Comparison of ENCODE assay signal across 16 cellular contexts in genomic region chr5:141677415-141677814, GRCh38. TPM values are rescaled to one million over a fixed set of nuclear protein-coding genes. Genes with fewer than 3 reads are reported as not detected.
DNase-seq lines count a peak whose midpoint lies in the region; ATAC-seq, FAIRE-seq and TF ChIP-seq lines count a peak whose summit lies in the region.
"Had no signal": no experiment of that assay in that cellular context is flagged by ENCODE, and none has a peak within 500 bp of the region (broad histone marks: within the 10 kb centered on the region; RNA-seq: fewer than 3 reads in every experiment).

No MANE protein-coding gene starts in this region.

- H3K4me1 ChIP-seq in cardiac muscle cell (ENCODE audit: low read depth) (peaks cover 11% of the 10 kb centered on the region), right atrium auricular region (peaks cover 0 to 20% of the 10 kb centered on the region in 2 donors), Loucy (ENCODE audit: insufficient read depth, low read length, poor library complexity, severe bottlenecking) (peaks cover 5% of the 10 kb centered on the region), H1 (replicated peaks in 1 of 4; ENCODE audit: control insufficient read depth in 3 of 4, insufficient read depth in 4 of 4, low read length in 3 of 4) (peaks cover 9 to 30% (median 20%) of the 10 kb centered on the region in 4 experiments), ovary (ENCODE audit: insufficient read depth) (no peaks in the 10 kb centered on the region), spleen (peaks cover 7 to 33% (median 27%) of the 10 kb centered on the region in 6 donors)
- H3K4me1 ChIP-seq: prostate gland had no signal

- H3K27me3 ChIP-seq in cardiac muscle cell (no peaks in the 10 kb centered on the region), right atrium auricular region (no peaks in the 10 kb centered on the region), Loucy (ENCODE audit: insufficient read depth, low read length, poor library complexity, severe bottlenecking) (no peaks in the 10 kb centered on the region), H1 (replicated peaks in 1 of 4; ENCODE audit: control insufficient read depth in 3 of 4, extremely low read depth in 1 of 4, insufficient read depth in 3 of 4, low read length in 3 of 4) (no peaks in the 10 kb centered on the region), ovary (no peaks in the 10 kb centered on the region), spleen (replicated peaks in 1 of 7) (no peaks in the 10 kb centered on the region)
- H3K27me3 ChIP-seq: left lung, Peyer's patch had no signal

- H3K56ac ChIP-seq in H1 (replicated peaks; ENCODE audit: insufficient read length, low read depth, low read length) = no peak overlapping the region

- H2BK5ac ChIP-seq in H1 (ENCODE audit: low read depth, low read length) = no peak overlapping the region

- TF ChIP-seq POLR2A in H1 (IDR thresholded peaks at IDR 0.05; ENCODE audit: control extremely low read depth in 1 of 2, low read depth in 2 of 2, low read length in 2 of 2) (no peak), ovary (IDR thresholded peaks at IDR 0.05) (no peak), spleen (IDR thresholded peaks at IDR 0.05) (no peak)

- no peak overlapping the region for H2BK15ac ChIP-seq in H1 (ENCODE audit: low read length)

- no peaks in the 10 kb centered on the region for H3K36me3 ChIP-seq in cardiac muscle cell
- H3K36me3 ChIP-seq in right atrium auricular region = peaks cover 5% of the 10 kb centered on the region
- no peaks in the 10 kb centered on the region for H3K36me3 ChIP-seq in Loucy (ENCODE audit: insufficient read depth, low read length)
- peaks cover 2 to 12% (median 5%) of the 10 kb centered on the region in 4 experiments; a peak in 5 of 8 replicates for H3K36me3 ChIP-seq in H1 (ENCODE audit: control insufficient read depth in 2 of 4, insufficient read depth in 4 of 4, low read length in 3 of 4)
- H3K36me3 ChIP-seq in ovary = no peaks in the 10 kb centered on the region
- H3K36me3 ChIP-seq in spleen = peaks cover 0 to 46% (median 3%) of the 10 kb centered on the region in 6 donors
- H3K36me3 ChIP-seq: Peyer's patch, prostate gland, thoracic aorta had no signal

- no peak overlapping the region for H3K4ac ChIP-seq in H1 (replicated peaks; ENCODE audit: insufficient read length, low read depth, low read length)

- H3K4me2 ChIP-seq in Loucy (ENCODE audit: low read depth, low read length, poor library complexity, severe bottlenecking) (no peak overlapping the region), H1 (ENCODE audit: insufficient read depth in 1 of 2, low read depth in 2 of 2, low read length in 2 of 2) (no peak overlapping the region)

- H3K79me1 ChIP-seq in H1 (ENCODE audit: low read depth, low read length) = no peaks in the 10 kb centered on the region; the same call in 1 of the 2 replicates

- H2BK20ac ChIP-seq in H1 (ENCODE audit: low read length) = no peak overlapping the region

- CTCF ChIA-PET in H1 (lab: Charles Lee; ENCODE audit: partially characterized antibody) = interaction anchor here (0.7 to 7.3 kb wide), 16 partner anchors 10 to 283 kb away, joined by 3 to 59 read pairs (median 4); partner anchors contain the start of genes PCDH1 and PCDH12

- no peaks in the 10 kb centered on the region for H3K9me2 ChIP-seq in Loucy (replicated peaks; ENCODE audit: low read depth, low read length)

- H3K4me3 ChIP-seq in cardiac muscle cell (no peak overlapping the region), right atrium auricular region (no peak overlapping the region), Loucy (ENCODE audit: low read length, poor library complexity, severe bottlenecking) (no peak overlapping the region), H1 (ENCODE audit: extremely low read depth in 1 of 4, insufficient read depth in 2 of 4, low read depth in 3 of 4, low read length in 4 of 4) (no peak overlapping the region), ovary (no peak overlapping the region), spleen (no peak overlapping the region)
- H3K4me3 ChIP-seq: left lung, Peyer's patch, prostate gland, thoracic aorta had no signal

- no peak overlapping the region for H2BK120ac ChIP-seq in H1 (replicated peaks; ENCODE audit: low read depth, low read length)

- TF ChIP-seq RAD21 in H1 (IDR thresholded peaks at IDR 0.05 in 1 of 2, conservative IDR thresholded peaks at IDR 0.05 in 1 of 2; ENCODE audit: low read depth in 2 of 2, low read length in 2 of 2) = peak; percentile 15 to 42; a peak in 2 of 4 replicates

- H2BK12ac ChIP-seq in H1 (ENCODE audit: low read depth, low read length) = no peak overlapping the region

- H2AFZ ChIP-seq in Loucy (ENCODE audit: low read length) (no peak overlapping the region), H1 (ENCODE audit: low read length) (no peak overlapping the region)

- H4K20me1 ChIP-seq in Loucy (ENCODE audit: insufficient read depth, low read length, poor library complexity, severe bottlenecking) (no peaks in the 10 kb centered on the region), H1 (replicated peaks in 1 of 2; ENCODE audit: control insufficient read depth in 1 of 2, insufficient read depth in 2 of 2, low read length in 2 of 2) (peaks cover 0 to 3% of the 10 kb centered on the region in 2 experiments)

- POLR2A ChIA-PET in H1 (lab: Charles Lee; ENCODE audit: partially characterized antibody) = interaction anchor here (0.8 kb wide), 1 partner anchor 33 kb away, joined by 4 read pairs; no protein-coding TSS in a partner anchor

- no peak overlapping the region for H2AK5ac ChIP-seq in H1 (ENCODE audit: low read depth, low read length)

- no peak overlapping the region for H4K91ac ChIP-seq in H1 (replicated peaks; ENCODE audit: insufficient read length, low read length)

- H3K23me2 ChIP-seq in H1 (ENCODE audit: low read depth, low read length) = peaks cover 11% of the 10 kb centered on the region

- DNase-seq in cardiac muscle cell (ENCODE audit: low read depth in 1 of 2, low spot score in 1 of 2) (peak in 1 of 2 donors; percentile 42), right atrium auricular region (ENCODE audit: low spot score) (no peak), H1 (ENCODE audit: low read depth in 1 of 2, low spot score in 2 of 2) (peak in 1 of 2 experiments; percentile 69), ovary (no peak), spleen (no peak), NCI-H2171 (lab: John Stamatoyannopoulos, UW) (no peak)
- DNase-seq: foreskin melanocyte, left lung, NCI-H2081, Peyer's patch had no signal

- H3K79me2 ChIP-seq in Loucy (ENCODE audit: insufficient read depth, low read length) (no peaks in the 10 kb centered on the region), H1 (ENCODE audit: control insufficient read depth in 1 of 2, insufficient read depth in 2 of 2, low read length in 2 of 2) (peaks cover 0 to 6% of the 10 kb centered on the region in 2 experiments; a peak in 1 of 4 replicates)

- no peak overlapping the region for H4K5ac ChIP-seq in H1 (ENCODE audit: insufficient read length, low read depth, low read length)

- no peaks in the 10 kb centered on the region for H3F3A ChIP-seq in Loucy (ENCODE audit: low read depth)

- peak; percentile 35 for TF ChIP-seq CTCF in cardiac muscle cell (IDR thresholded peaks at IDR 0.05; ENCODE audit: low read depth, low read length)
- no peak for TF ChIP-seq CTCF in right atrium auricular region (IDR thresholded peaks at IDR 0.05)
- peak; percentile 59 for TF ChIP-seq CTCF in Loucy (conservative IDR thresholded peaks at IDR 0.05; ENCODE audit: low read length)
- peak in 2 of 3 experiments; percentile 60 to 63; a peak in 3 of 4 replicates for TF ChIP-seq CTCF in H1 (IDR thresholded peaks at IDR 0.05; ENCODE audit: control extremely low read depth in 1 of 3, insufficient read depth in 1 of 3, low read depth in 1 of 3, low read length in 3 of 3)
- no peak for TF ChIP-seq CTCF in ovary (IDR thresholded peaks at IDR 0.05)
- TF ChIP-seq CTCF in spleen (IDR thresholded peaks at IDR 0.05 in 8 of 11, conservative IDR thresholded peaks at IDR 0.05 in 3 of 11) = no peak

- H3K23ac ChIP-seq in H1 (ENCODE audit: insufficient read length) = no peak overlapping the region

- TF ChIP-seq EP300 in H1 (IDR thresholded peaks at IDR 0.05; ENCODE audit: borderline replicate concordance in 1 of 2, low read depth in 2 of 2, low read length in 2 of 2) (no peak), ovary (IDR thresholded peaks at IDR 0.05) (no peak)

- FAIRE-seq in H1 (lab: Jason Lieb, UNC) = no peak
- FAIRE-seq: colon had no signal

- no peak overlapping the region for H3K9ac ChIP-seq in Loucy (ENCODE audit: low read depth, low read length, poor library complexity, severe bottlenecking)
- H3K9ac ChIP-seq in H1 (replicated peaks in 1 of 4; ENCODE audit: extremely low read depth in 1 of 4, low read depth in 3 of 4, low read length in 3 of 4) = no peak overlapping the region

- intact Hi-C loops in ovary (cut with DNase I) (no loop called here), spleen (cut with DNase I; ENCODE audit: low total_unique reads) (no loop called here)

- no peak overlapping the region for H3K18ac ChIP-seq in H1 (ENCODE audit: extremely low read depth, low read length)

- H3K14ac ChIP-seq in H1 (ENCODE audit: insufficient read length) = no peak overlapping the region

- H3K27ac ChIP-seq in cardiac muscle cell (no peak overlapping the region), right atrium auricular region (no peak overlapping the region), H1 (ENCODE audit: low read depth, low read length) (no peak overlapping the region), ovary (no peak overlapping the region), spleen (no peak overlapping the region)
- H3K27ac ChIP-seq: left lung, Peyer's patch, prostate gland, thoracic aorta had no signal

- no peak for ATAC-seq in HG02884 (IDR thresholded peaks at IDR 0.05; ENCODE audit: unreplicated experiment)
- ATAC-seq: activated T-helper 17 cell treated with anti-CD3 and anti-CD28 coated beads, Interleukin-2, amount 50 U/mL, for 72 hours; left lung had no signal

- no peak overlapping the region for H4K8ac ChIP-seq in H1 (ENCODE audit: extremely low read depth, insufficient read depth, low read length)

- no peaks in the 10 kb centered on the region for H3K9me3 ChIP-seq in cardiac muscle cell (ENCODE audit: low read depth)
- no peaks in the 10 kb centered on the region for H3K9me3 ChIP-seq in right atrium auricular region
- H3K9me3 ChIP-seq in Loucy (ENCODE audit: insufficient read depth, low read depth, low read length) = no peaks in the 10 kb centered on the region
- H3K9me3 ChIP-seq in H1 (ENCODE audit: insufficient read depth in 2 of 2, low read depth in 1 of 2, low read length in 1 of 2) = no peaks in the 10 kb centered on the region
- H3K9me3 ChIP-seq in ovary = no peaks in the 10 kb centered on the region
- no peaks in the 10 kb centered on the region for H3K9me3 ChIP-seq in spleen
- H3K9me3 ChIP-seq: left lung, Peyer's patch, prostate gland, thoracic aorta had no signal

RNA-seq across cellular contexts. Expression of gene ARAP3, which starts 4.6 kb away (rescaled TPM):
- total RNA-seq in cardiac muscle cell (1.5 and 1.6 TPM in 2 replicates), right atrium auricular region (10 to 100 TPM in 1 of 2 donors, 1 to 10 TPM in 1; 5.6 to 12.5 TPM), ovary (10 to 100 TPM in 1 of 7 donors, 1 to 10 TPM in 6; 3.5 to 11.2 (median 9.3) TPM), spleen (10 to 100 TPM; 11.9 to 31.2 (median 19.3) TPM)
- polyA plus RNA-seq in cardiac muscle cell (0.59 and 1.4 TPM in 2 replicates), H1 (2011; rRNA removed) (14.4 and 19.7 TPM in 2 replicates), ovary (1 to 10 TPM; 6.1 to 6.8 TPM), spleen (10 to 100 TPM in 2 of 3 donors, 1 to 10 TPM in 1; 4.0 to 14.6 (median 12.8) TPM)
- 45.7 and 48.6 TPM in 2 replicates for total RNA-seq in H1 (2021; fragmentation: NEBNext Ultra II Directional; extraction: Animal tissue kit (Norgen Biotek cat#: 25700))
- polyA plus RNA-seq in H1 (2011; cell fraction: cytosol; rRNA removed) = 15.0 TPM
- polyA plus RNA-seq in H1 (2011; cell fraction: nucleus; rRNA removed) = 74.7 TPM
- 34.7 to 39.3 TPM (median 37.2 TPM) in 4 replicates for polyA plus RNA-seq in H1 (2012, experiment 1 of 2)
- polyA plus RNA-seq in H1 (2012, experiment 2 of 2) = 33.8 TPM
- polyA plus RNA-seq in H1 (2013, experiment 1 of 2) = 27.3 TPM
- polyA plus RNA-seq in H1 (2013, experiment 2 of 2) = 25.0 TPM
- 20.9 and 22.2 TPM in 2 replicates for polyA minus RNA-seq in H1 (2011; rRNA and poly(A)+ RNA removed)
- polyA minus RNA-seq in H1 (2011; cell fraction: cytosol; rRNA and poly(A)+ RNA removed) = 20.5 TPM
- polyA minus RNA-seq in H1 (2011; cell fraction: nucleus; rRNA and poly(A)+ RNA removed) = 27.6 TPM

RNA-seq across cellular contexts. Expression of gene FCHSD1, which starts 26.2 kb away (rescaled TPM):
- total RNA-seq in cardiac muscle cell (9.8 and 24.9 TPM in 2 replicates), right atrium auricular region (1 to 10 TPM; 5.1 to 6.4 TPM), ovary (10 to 100 TPM; 21.1 to 35.2 (median 25.0) TPM), spleen (10 to 100 TPM; 34.9 to 67.3 (median 47.9) TPM)
- polyA plus RNA-seq in cardiac muscle cell (7.8 and 13.0 TPM in 2 replicates), H1 (2011; rRNA removed) (22.0 and 36.8 TPM in 2 replicates), ovary (10 to 100 TPM; 10.4 to 21.8 TPM), spleen (10 to 100 TPM; 20.4 to 37.6 (median 35.0) TPM)
- total RNA-seq in H1 (2021; fragmentation: NEBNext Ultra II Directional; extraction: Animal tissue kit (Norgen Biotek cat#: 25700)) = 30.1 and 32.2 TPM in 2 replicates
- polyA plus RNA-seq in H1 (2011; cell fraction: cytosol; rRNA removed) = 51.4 TPM
- polyA plus RNA-seq in H1 (2011; cell fraction: nucleus; rRNA removed) = 345 TPM
- 26.3 to 30.1 TPM (median 27.0 TPM) in 4 replicates for polyA plus RNA-seq in H1 (2012, experiment 1 of 2)
- polyA plus RNA-seq in H1 (2012, experiment 2 of 2) = 13.2 TPM
- 22.6 TPM for polyA plus RNA-seq in H1 (2013, experiment 1 of 2)
- polyA plus RNA-seq in H1 (2013, experiment 2 of 2) = 19.8 TPM
- polyA minus RNA-seq in H1 (2011; rRNA and poly(A)+ RNA removed) = 16.2 and 17.4 TPM in 2 replicates
- 15.9 TPM for polyA minus RNA-seq in H1 (2011; cell fraction: cytosol; rRNA and poly(A)+ RNA removed)
- 56.3 TPM for polyA minus RNA-seq in H1 (2011; cell fraction: nucleus; rRNA and poly(A)+ RNA removed)

RNA-seq across cellular contexts. Expression of gene RELL2, which starts 40.6 kb away (rescaled TPM):
- total RNA-seq in cardiac muscle cell (1.8 and 3.6 TPM in 2 replicates), right atrium auricular region (1 to 10 TPM in 1 of 2 donors, under 1 TPM in 1; 0.41 to 1.3 TPM), ovary (1 to 10 TPM in 5 of 7 donors, under 1 TPM in 2; 0.58 to 3.0 (median 1.5) TPM), spleen (10 to 100 TPM in 3 of 7 donors, 1 to 10 TPM in 4; 8.7 to 12.8 (median 9.9) TPM)
- polyA plus RNA-seq in cardiac muscle cell (2.3 TPM in 1 of 2 replicates, not detected in the other), H1 (2011; rRNA removed) (23.7 and 33.1 TPM in 2 replicates), ovary (1 to 10 TPM in 1 of 2 donors, not detected in 1; 1.9 TPM), spleen (10 to 100 TPM; 13.7 to 26.2 (median 25.1) TPM)
- total RNA-seq in H1 (2021; fragmentation: NEBNext Ultra II Directional; extraction: Animal tissue kit (Norgen Biotek cat#: 25700)) = 18.6 and 19.2 TPM in 2 replicates
- polyA plus RNA-seq in H1 (2011; cell fraction: cytosol; rRNA removed) = 31.2 TPM
- 117 TPM for polyA plus RNA-seq in H1 (2011; cell fraction: nucleus; rRNA removed)
- polyA plus RNA-seq in H1 (2012, experiment 1 of 2) = 12.5 to 21.6 TPM (median 17.8 TPM) in 4 replicates
- 17.0 TPM for polyA plus RNA-seq in H1 (2012, experiment 2 of 2)
- 19.0 TPM for polyA plus RNA-seq in H1 (2013, experiment 1 of 2)
- 17.6 TPM for polyA plus RNA-seq in H1 (2013, experiment 2 of 2)
- 11.9 and 13.3 TPM in 2 replicates for polyA minus RNA-seq in H1 (2011; rRNA and poly(A)+ RNA removed)
- polyA minus RNA-seq in H1 (2011; cell fraction: cytosol; rRNA and poly(A)+ RNA removed) = 7.9 TPM
- 18.7 TPM for polyA minus RNA-seq in H1 (2011; cell fraction: nucleus; rRNA and poly(A)+ RNA removed)

RNA-seq across cellular contexts. Expression of gene HDAC3, which starts 40.8 kb away (rescaled TPM):
- 64.7 and 78.3 TPM in 2 replicates for total RNA-seq in cardiac muscle cell
- 112 and 117 TPM in 2 replicates for polyA plus RNA-seq in cardiac muscle cell
- total RNA-seq in right atrium auricular region = 10 to 100 TPM; 21.0 to 22.2 TPM
- total RNA-seq in H1 (2021; fragmentation: NEBNext Ultra II Directional; extraction: Animal tissue kit (Norgen Biotek cat#: 25700)) = 98.5 and 99.0 TPM in 2 replicates
- 120 and 124 TPM in 2 replicates for polyA plus RNA-seq in H1 (2011; rRNA removed)
- 136 TPM for polyA plus RNA-seq in H1 (2011; cell fraction: cytosol; rRNA removed)
- 146 TPM for polyA plus RNA-seq in H1 (2011; cell fraction: nucleus; rRNA removed)
- 97.2 to 108 TPM (median 102 TPM) in 4 replicates for polyA plus RNA-seq in H1 (2012, experiment 1 of 2)
- polyA plus RNA-seq in H1 (2012, experiment 2 of 2) = 126 TPM
- polyA plus RNA-seq in H1 (2013, experiment 1 of 2) = 75.7 TPM
- 75.1 TPM for polyA plus RNA-seq in H1 (2013, experiment 2 of 2)
- 143 and 172 TPM in 2 replicates for polyA minus RNA-seq in H1 (2011; rRNA and poly(A)+ RNA removed)
- 76.8 TPM for polyA minus RNA-seq in H1 (2011; cell fraction: cytosol; rRNA and poly(A)+ RNA removed)
- polyA minus RNA-seq in H1 (2011; cell fraction: nucleus; rRNA and poly(A)+ RNA removed) = 65.7 TPM
- total RNA-seq in ovary = 10 to 100 TPM; 34.2 to 55.6 (median 49.4) TPM
- 10 to 100 TPM; 43.3 to 73.8 TPM for polyA plus RNA-seq in ovary
- total RNA-seq in spleen = 10 to 100 TPM; 51.1 to 71.3 (median 60.7) TPM
- polyA plus RNA-seq in spleen = 100 to 1,000 TPM in 1 of 3 donors, 10 to 100 TPM in 2; 66.3 to 108 (median 89.3) TPM

RNA-seq across cellular contexts. Expression of gene DIAPH1, which starts 58.6 kb away (rescaled TPM):
- total RNA-seq in cardiac muscle cell (17.1 and 24.4 TPM in 2 replicates), right atrium auricular region (10 to 100 TPM; 18.7 to 82.7 TPM), ovary (10 to 100 TPM; 28.0 to 51.0 (median 44.0) TPM), spleen (100 to 1,000 TPM in 3 of 7 donors, 10 to 100 TPM in 4; 72.5 to 123 (median 93.0) TPM)
- polyA plus RNA-seq in cardiac muscle cell (24.0 and 31.0 TPM in 2 replicates), H1 (2011; rRNA removed) (61.2 and 70.9 TPM in 2 replicates), ovary (10 to 100 TPM; 21.2 to 45.6 TPM), spleen (10 to 100 TPM; 35.4 to 46.5 (median 35.8) TPM)
- 107 and 114 TPM in 2 replicates for total RNA-seq in H1 (2021; fragmentation: NEBNext Ultra II Directional; extraction: Animal tissue kit (Norgen Biotek cat#: 25700))
- polyA plus RNA-seq in H1 (2011; cell fraction: cytosol; rRNA removed) = 48.9 TPM
- 141 TPM for polyA plus RNA-seq in H1 (2011; cell fraction: nucleus; rRNA removed)
- polyA plus RNA-seq in H1 (2012, experiment 1 of 2) = 75.5 to 89.0 TPM (median 87.1 TPM) in 4 replicates
- 29.3 TPM for polyA plus RNA-seq in H1 (2012, experiment 2 of 2)
- polyA plus RNA-seq in H1 (2013, experiment 1 of 2) = 88.0 TPM
- polyA plus RNA-seq in H1 (2013, experiment 2 of 2) = 97.4 TPM
- polyA minus RNA-seq in H1 (2011; rRNA and poly(A)+ RNA removed) = 87.4 and 92.8 TPM in 2 replicates
- polyA minus RNA-seq in H1 (2011; cell fraction: cytosol; rRNA and poly(A)+ RNA removed) = 48.5 TPM
- polyA minus RNA-seq in H1 (2011; cell fraction: nucleus; rRNA and poly(A)+ RNA removed) = 88.3 TPM

Comparison
In these comparisons a context has a peak if more than half of its experiments do, and no peak if none do; other contexts are left out.
1. CTCF ChIP-seq: peak in cardiac muscle cell (single experiment), Loucy (single experiment) and H1 (2 of 3); none in right atrium auricular region (0 of 2), ovary (0 of 3) and spleen (0 of 11).